28 cellular contexts compared by ENCODE assay signal in genomic region chr1:162396201-162396906, GRCh38. TPM values are rescaled to one million over a fixed set of nuclear protein-coding genes. Genes with fewer than 3 reads are reported as not detected.
"Had no signal": no experiment of that assay in that cellular context is flagged by ENCODE, and none has a peak within 500 bp of the region (broad histone marks: within the 10 kb centered on the region; RNA-seq: fewer than 3 reads in every experiment).

No MANE protein-coding gene starts in this region.

- H3K4me1 ChIP-seq: gastroesophageal sphincter, left ventricle myocardium inferior, lower lobe of right lung, right atrium auricular region, testis had no signal

- FAIRE-seq: colon, kidney, urothelium cell line had no signal

- H3K4me3 ChIP-seq: esophagus squamous epithelium, gastroesophageal sphincter, left ventricle myocardium inferior, lower lobe of right lung, right atrium auricular region, sigmoid colon, skin epidermis, testis, tibial nerve had no signal

- H3K27me3 ChIP-seq: right atrium auricular region, testis, tibial nerve had no signal

- H3K4me3 Mint-ChIP-seq: dendritic cell treated with granulocyte-macrophage colony-stimulating factor and Interleukin-4, amounts not matched to agents 40 ng/mL and 50 ng/mL, for 4 days; effector memory CD8-positive, alpha-beta T cell; memory B cell; mesothelial cell of epicardium; nephron had no signal

- H3K36me3 Mint-ChIP-seq: memory B cell, mesothelial cell of epicardium had no signal

- H3K9me3 ChIP-seq: esophagus squamous epithelium, gastroesophageal sphincter, left ventricle myocardium inferior, lower lobe of right lung, right atrium auricular region, sigmoid colon, testis, tibial nerve had no signal

- DNase-seq: cerebellar nuclear complex; effector memory CD8-positive, alpha-beta T cell; esophagus squamous epithelium; glutamatergic neuron; kidney; left cardiac atrium; left ventricle myocardium inferior; lower lobe of right lung; sigmoid colon; stimulated activated CD4-positive, alpha-beta T cell treated with anti-CD3 and anti-CD28 coated beads, Interleukin-2, amount 100 ng/mL, for 24 hours; stimulated activated CD4-positive, alpha-beta T cell treated with anti-CD3 and anti-CD28 coated beads, Interleukin-4, amount 100 ng/mL, for 4 hours; stimulated activated naive CD4-positive, alpha-beta T cell treated with Interleukin-2 at 50 U/mL for 16 hours; testis had no signal

- H3K27ac Mint-ChIP-seq: dendritic cell treated with granulocyte-macrophage colony-stimulating factor and Interleukin-4, amounts not matched to agents 40 ng/mL and 50 ng/mL, for 4 days; effector memory CD8-positive, alpha-beta T cell; memory B cell; mesothelial cell of epicardium; nephron had no signal

- H3K9me3 Mint-ChIP-seq: dendritic cell treated with granulocyte-macrophage colony-stimulating factor and Interleukin-4, amounts not matched to agents 40 ng/mL and 50 ng/mL, for 4 days; effector memory CD8-positive, alpha-beta T cell; memory B cell; mesothelial cell of epicardium; nephron had no signal

- H3K36me3 ChIP-seq: esophagus squamous epithelium, gastroesophageal sphincter, left ventricle myocardium inferior, lower lobe of right lung, right atrium auricular region, sigmoid colon, tibial nerve had no signal

- ATAC-seq: effector memory CD8-positive, alpha-beta T cell; lower lobe of right lung had no signal

- H3K27ac ChIP-seq: esophagus squamous epithelium, gastroesophageal sphincter, left ventricle myocardium inferior, lower lobe of right lung, right atrium auricular region, sigmoid colon, skin epidermis, testis, tibial nerve had no signal

RNA-seq across cellular contexts. Expression of gene SH2D1B, which starts 15.6 kb away (rescaled TPM):
- total RNA-seq: mesothelial cell of epicardium, myocyte, sigmoid colon, tibial nerve had no signal

RNA-seq across cellular contexts. Expression of gene SPATA46, which starts 19.7 kb away (rescaled TPM):
- total RNA-seq: epithelial cell of proximal tubule, esophagus squamous epithelium, gastroesophageal sphincter, kidney, left cardiac atrium, left ventricle myocardium inferior, lower lobe of right lung, mesothelial cell of epicardium, mucosa of gallbladder, myocyte, omental fat pad, right atrium auricular region, sigmoid colon, subcutaneous adipose tissue, tibial nerve had no signal
- polyA plus RNA-seq: sigmoid colon had no signal
